Comparison of ENCODE assay signal across 37 cellular contexts in genomic region chr3:128040660-128041059, GRCh38.
"Had no signal": no experiment of that assay in that cellular context is flagged by ENCODE, and none has a peak within 500 bp of the region (broad histone marks: within the 10 kb centered on the region; RNA-seq: fewer than 3 reads in every experiment).

No MANE protein-coding gene starts in this region.

- H3K27me3 ChIP-seq: adrenal gland had no signal

- DNase-seq: activated CD4-positive, alpha-beta T cell treated with anti-CD3 and anti-CD28 coated beads, Interleukin-2, amount 10 ng/mL, durations not matched to agents 24 days and 14 days; activated CD4-positive, alpha-beta T cell treated with anti-CD3 and anti-CD28 coated beads, Interleukin-2, amount 50 U/mL, for 4 hours; activated CD8-positive, alpha-beta T cell treated with anti-CD3 and anti-CD28 coated beads for 36 hours; activated gamma-delta T cell treated with Interleukin-2 at 50 U/mL for 16 hours; activated naive CD4-positive, alpha-beta T cell treated with anti-CD3 and anti-CD28 coated beads for 36 hours; activated T-cell treated with anti-CD3 and anti-CD28 coated beads, Interleukin-2, amount 50 U/mL, for 24 hours; adrenal gland; caudate nucleus; cerebellar nuclear complex; NCI-H1092 treated with DMSO at 0.1 percent for 48 hours; NCI-H1417; NCI-H146; NCI-H187 treated with DMSO at 0.1 percent for 48 hours; NCI-H2081; NCI-H2171 treated with DMSO at 0.1 percent for 48 hours; NCI-H446; NCI-H510A treated with DMSO at 0.1 percent for 48 hours; NCI-H69; NCI-H82; NK-92 treated with Interleukin-12 subunit alpha and Interleukin-12 subunit beta, amount 100 ng/mL, for 24 hours; PC-9; SIG-M5; SW 1271; T-helper 1 cell; T-helper 2 cell; T-helper 9 cell had no signal

- H3K36me3 Mint-ChIP-seq: activated naive CD4-positive, alpha-beta T cell treated with anti-CD3 and anti-CD28 coated beads, Interleukin-2, amount 50 U/mL, for 72 hours; brain had no signal

- H3K4me3 ChIP-seq: adrenal gland, PC-9 had no signal

- H3K4me1 Mint-ChIP-seq: activated CD4-positive, alpha-beta T cell treated with anti-CD3 and anti-CD28 coated beads, Interleukin-2, amount 10 ng/mL, durations not matched to agents 24 days and 14 days; brain had no signal

- H3K27me3 Mint-ChIP-seq: activated CD8-positive, alpha-beta T cell treated with anti-CD3 and anti-CD28 coated beads for 36 hours had no signal

- H3K36me3 ChIP-seq: adrenal gland had no signal

- H3K27ac Mint-ChIP-seq: activated CD4-positive, alpha-beta T cell treated with anti-CD3 and anti-CD28 coated beads, Interleukin-2, amount 10 ng/mL, durations not matched to agents 24 days and 14 days; activated CD8-positive, alpha-beta T cell treated with anti-CD3 and anti-CD28 coated beads for 36 hours; activated naive CD4-positive, alpha-beta T cell treated with anti-CD3 and anti-CD28 coated beads for 36 hours; activated naive CD4-positive, alpha-beta T cell treated with anti-CD3 and anti-CD28 coated beads, Interleukin-2, amount 50 U/mL, for 72 hours; activated T-cell treated with anti-CD3 and anti-CD28 coated beads, Interleukin-2, amount 50 U/mL, for 24 hours; activated T-helper 1 cell treated with anti-CD3 and anti-CD28 coated beads, Interleukin-12 subunit alpha, Interleukin-12 subunit beta, Interleukin-2, Interleukin-4 antibody, amounts not matched to agents 30 ng/mL and 10 ng/mL and 1 ng/mL, durations not matched to agents 14 hours and 24 hours and 36 hours had no signal

- H3K27ac ChIP-seq: adrenal gland, KMS-11, PC-9, RWPE1 had no signal

- H3K9me3 ChIP-seq: adrenal gland had no signal

- H3K9me3 Mint-ChIP-seq: activated CD4-positive, alpha-beta T cell treated with anti-CD3 and anti-CD28 coated beads, Interleukin-2, amount 10 ng/mL, durations not matched to agents 24 days and 14 days; activated CD8-positive, alpha-beta T cell treated with anti-CD3 and anti-CD28 coated beads for 36 hours; activated naive CD4-positive, alpha-beta T cell treated with anti-CD3 and anti-CD28 coated beads for 36 hours; activated naive CD4-positive, alpha-beta T cell treated with anti-CD3 and anti-CD28 coated beads, Interleukin-2, amount 50 U/mL, for 72 hours; activated T-cell treated with anti-CD3 and anti-CD28 coated beads, Interleukin-2, amount 50 U/mL, for 24 hours; activated T-helper 1 cell treated with anti-CD3 and anti-CD28 coated beads, Interleukin-12 subunit alpha, Interleukin-12 subunit beta, Interleukin-2, Interleukin-4 antibody, amounts not matched to agents 30 ng/mL and 10 ng/mL and 1 ng/mL, durations not matched to agents 14 hours and 24 hours and 36 hours; brain had no signal

- H3K4me1 ChIP-seq: adrenal gland had no signal

- H3K4me3 Mint-ChIP-seq: activated CD4-positive, alpha-beta T cell treated with anti-CD3 and anti-CD28 coated beads, Interleukin-2, amount 10 ng/mL, durations not matched to agents 24 days and 14 days; activated CD8-positive, alpha-beta T cell treated with anti-CD3 and anti-CD28 coated beads for 36 hours; activated naive CD4-positive, alpha-beta T cell treated with anti-CD3 and anti-CD28 coated beads for 36 hours; activated T-cell treated with anti-CD3 and anti-CD28 coated beads, Interleukin-2, amount 50 U/mL, for 24 hours; activated T-helper 1 cell treated with anti-CD3 and anti-CD28 coated beads, Interleukin-12 subunit alpha, Interleukin-12 subunit beta, Interleukin-2, Interleukin-4 antibody, amounts not matched to agents 30 ng/mL and 10 ng/mL and 1 ng/mL, durations not matched to agents 14 hours and 24 hours and 36 hours; brain had no signal

- FAIRE-seq: astrocyte, bronchial epithelial cell, colon, RCC 7860 had no signal

- ATAC-seq: activated CD8-positive, alpha-beta T cell treated with anti-CD3 and anti-CD28 coated beads for 36 hours; activated naive CD4-positive, alpha-beta T cell treated with anti-CD3 and anti-CD28 coated beads, Interleukin-2, amount 50 U/mL, for 72 hours; Right ventricle myocardium inferior; SK-N-SH treated with all-trans-retinoic acid at 6 μM for 48 hours had no signal
